Comparison of ENCODE assay signal across 18 cellular contexts in genomic region chr4:156536661-156537060, GRCh38.
DNase-seq lines count a peak whose midpoint lies in the region; ATAC-seq and TF ChIP-seq lines count a peak whose summit lies in the region.
"Had no signal": no experiment of that assay in that cellular context is flagged by ENCODE, and none has a peak within 500 bp of the region (broad histone marks: within the 10 kb centered on the region; RNA-seq: fewer than 3 reads in every experiment).

No MANE protein-coding gene starts in this region.

- no peak for TF ChIP-seq CTCF in HFFc6 (IDR thresholded peaks at IDR 0.05)
- TF ChIP-seq CTCF in WTC11 (IDR thresholded peaks at IDR 0.05), result no peak
- TF ChIP-seq CTCF in fibroblast of the aortic adventitia (IDR thresholded peaks at IDR 0.05; ENCODE audit: insufficient read depth, low read length), result no peak
- TF ChIP-seq CTCF in type B pancreatic cell (conservative IDR thresholded peaks at IDR 0.05), result no peak

- peaks cover 33% of the 10 kb centered on the region for H3K4me1 Mint-ChIP-seq in HFFc6 (ENCODE audit: low read depth)
- H3K4me1 Mint-ChIP-seq in WTC11, result no peaks in the 10 kb centered on the region
- no peaks in the 10 kb centered on the region for H3K4me1 Mint-ChIP-seq in type B pancreatic cell (ENCODE audit: unreplicated experiment)
- H3K4me1 Mint-ChIP-seq: activated naive CD4-positive, alpha-beta T cell treated with anti-CD3 and anti-CD28 coated beads, Interleukin-2, amount 10 ng/mL, durations not matched to agents 7 days and 5 days; naive B cell had no signal

- H3K27me3 Mint-ChIP-seq in HFFc6 (ENCODE audit: insufficient read depth), result no peaks in the 10 kb centered on the region
- H3K27me3 Mint-ChIP-seq in WTC11 (ENCODE audit: low read depth), result no peaks in the 10 kb centered on the region
- H3K27me3 Mint-ChIP-seq in type B pancreatic cell, result peaks cover 6% of the 10 kb centered on the region
- H3K27me3 Mint-ChIP-seq: activated naive CD4-positive, alpha-beta T cell treated with anti-CD3 and anti-CD28 coated beads, Interleukin-2, amount 10 ng/mL, durations not matched to agents 7 days and 5 days; naive B cell had no signal

- H3K36me3 Mint-ChIP-seq in HFFc6 (ENCODE audit: low read depth), result peaks cover 18% of the 10 kb centered on the region
- no peaks in the 10 kb centered on the region for H3K36me3 Mint-ChIP-seq in WTC11
- peaks cover 9% of the 10 kb centered on the region for H3K36me3 Mint-ChIP-seq in type B pancreatic cell
- H3K36me3 Mint-ChIP-seq: activated naive CD4-positive, alpha-beta T cell treated with anti-CD3 and anti-CD28 coated beads, Interleukin-2, amount 10 ng/mL, durations not matched to agents 7 days and 5 days; naive B cell had no signal

- ATAC-seq in WTC11, result peak; percentile 36; the same call in 1 of the 2 replicates
- ATAC-seq in GM19395 (IDR thresholded peaks at IDR 0.05; ENCODE audit: unreplicated experiment), result no peak
- ATAC-seq in left colon, result no peak
- ATAC-seq in HG03039 (IDR thresholded peaks at IDR 0.05; ENCODE audit: unreplicated experiment), result no peak
- ATAC-seq: activated CD8-positive, alpha-beta T cell treated with anti-CD3 and anti-CD28 coated beads, Interleukin-2, amount 10 ng/mL, durations not matched to agents 7 days and 5 days; activated T-cell treated with anti-CD3 and anti-CD28 coated beads, Interleukin-2, amount 50 U/mL, for 4 hours; body of pancreas had no signal

- no peak overlapping the region; the same call in 1 of the 2 replicates for H3K4me3 Mint-ChIP-seq in HFFc6
- no peak overlapping the region for H3K4me3 Mint-ChIP-seq in WTC11
- H3K4me3 Mint-ChIP-seq in type B pancreatic cell, result peak overlapping the region; percentile 21
- H3K4me3 Mint-ChIP-seq: activated CD8-positive, alpha-beta T cell treated with anti-CD3 and anti-CD28 coated beads, Interleukin-2, amount 10 ng/mL, durations not matched to agents 7 days and 5 days; activated naive CD4-positive, alpha-beta T cell treated with anti-CD3 and anti-CD28 coated beads, Interleukin-2, amount 10 ng/mL, durations not matched to agents 7 days and 5 days; activated T-cell treated with anti-CD3 and anti-CD28 coated beads, Interleukin-2, amount 50 U/mL, for 4 hours; naive B cell had no signal

- no peak overlapping the region for H3K4me3 ChIP-seq in fibroblast of the aortic adventitia (ENCODE audit: low read depth, low read length)
- H3K4me3 ChIP-seq: BLaER1 treated with 17β-estradiol and CSF1 and Interleukin-3, amounts not matched to agents 10 nM and 100 nM; body of pancreas; lung had no signal

- DNase-seq in HFFc6 (peak; percentile 48), WTC11 (ENCODE audit: low spot score) (no peak), fibroblast of the aortic adventitia (ENCODE audit: low read depth) (peak; percentile 17), type B pancreatic cell (ENCODE audit: extremely low spot score, unreplicated experiment) (no peak), left colon (no peak)
- DNase-seq: activated CD8-positive, alpha-beta T cell treated with anti-CD3 and anti-CD28 coated beads, Interleukin-2, amount 10 ng/mL, durations not matched to agents 7 days and 5 days; activated naive CD4-positive, alpha-beta T cell treated with anti-CD3 and anti-CD28 coated beads, Interleukin-2, amount 10 ng/mL, durations not matched to agents 7 days and 5 days; activated T-cell treated with anti-CD3 and anti-CD28 coated beads, Interleukin-2, amount 50 U/mL, for 4 hours; body of pancreas; dermis blood vessel endothelial cell; head of caudate nucleus; naive B cell; NCI-H1417 treated with DMSO at 0.1 percent for 48 hours; stimulated activated CD4-positive, alpha-beta T cell treated with anti-CD3 and anti-CD28 coated beads, Interleukin-2, amount 100 ng/mL, for 48 hours had no signal

- H3K9me3 Mint-ChIP-seq in HFFc6 (no peaks in the 10 kb centered on the region; the same call in 1 of the 2 replicates), WTC11 (0 out of 2 replicates have a peak, but pooled peaks cover 5% of the 10 kb centered on the region), type B pancreatic cell (peaks cover 11% of the 10 kb centered on the region)
- H3K9me3 Mint-ChIP-seq: activated naive CD4-positive, alpha-beta T cell treated with anti-CD3 and anti-CD28 coated beads, Interleukin-2, amount 10 ng/mL, durations not matched to agents 7 days and 5 days had no signal

- CTCF ChIA-PET in WTC11 (lab: Charles Lee), result no interaction called here

- POLR2A ChIA-PET in WTC11 (lab: Charles Lee), result no interaction called here

- H3K27ac Mint-ChIP-seq in HFFc6, result peak overlapping the region; percentile 78
- no peak overlapping the region for H3K27ac Mint-ChIP-seq in WTC11
- H3K27ac Mint-ChIP-seq in type B pancreatic cell, result no peak overlapping the region
- H3K27ac Mint-ChIP-seq: activated CD8-positive, alpha-beta T cell treated with anti-CD3 and anti-CD28 coated beads, Interleukin-2, amount 10 ng/mL, durations not matched to agents 7 days and 5 days; activated naive CD4-positive, alpha-beta T cell treated with anti-CD3 and anti-CD28 coated beads, Interleukin-2, amount 10 ng/mL, durations not matched to agents 7 days and 5 days had no signal

- intact Hi-C loops in left colon (cut with DNase I, micrococcal nuclease), result no loop called here

TF ChIP-seq in WTC11, 78 proteins besides CTCF, POLR2A, EP300 and RAD21:
- TF ChIP-seq ZNF263 (CRISPR knock-in tag; IDR thresholded peaks at IDR 0.05; ENCODE audit: low read depth), result no peak
- TF ChIP-seq, protein P1, sequence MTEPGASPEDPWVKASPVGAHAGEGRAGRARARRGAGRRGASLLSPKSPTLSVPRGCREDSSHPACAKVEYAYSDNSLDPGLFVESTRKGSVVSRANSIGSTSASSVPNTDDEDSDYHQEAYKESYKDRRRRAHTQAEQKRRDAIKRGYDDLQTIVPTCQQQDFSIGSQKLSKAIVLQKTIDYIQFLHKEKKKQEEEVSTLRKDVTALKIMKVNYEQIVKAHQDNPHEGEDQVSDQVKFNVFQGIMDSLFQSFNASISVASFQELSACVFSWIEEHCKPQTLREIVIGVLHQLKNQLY (CRISPR knock-in tag; IDR thresholded peaks at IDR 0.05), result no peak
- TF ChIP-seq, protein P2, sequence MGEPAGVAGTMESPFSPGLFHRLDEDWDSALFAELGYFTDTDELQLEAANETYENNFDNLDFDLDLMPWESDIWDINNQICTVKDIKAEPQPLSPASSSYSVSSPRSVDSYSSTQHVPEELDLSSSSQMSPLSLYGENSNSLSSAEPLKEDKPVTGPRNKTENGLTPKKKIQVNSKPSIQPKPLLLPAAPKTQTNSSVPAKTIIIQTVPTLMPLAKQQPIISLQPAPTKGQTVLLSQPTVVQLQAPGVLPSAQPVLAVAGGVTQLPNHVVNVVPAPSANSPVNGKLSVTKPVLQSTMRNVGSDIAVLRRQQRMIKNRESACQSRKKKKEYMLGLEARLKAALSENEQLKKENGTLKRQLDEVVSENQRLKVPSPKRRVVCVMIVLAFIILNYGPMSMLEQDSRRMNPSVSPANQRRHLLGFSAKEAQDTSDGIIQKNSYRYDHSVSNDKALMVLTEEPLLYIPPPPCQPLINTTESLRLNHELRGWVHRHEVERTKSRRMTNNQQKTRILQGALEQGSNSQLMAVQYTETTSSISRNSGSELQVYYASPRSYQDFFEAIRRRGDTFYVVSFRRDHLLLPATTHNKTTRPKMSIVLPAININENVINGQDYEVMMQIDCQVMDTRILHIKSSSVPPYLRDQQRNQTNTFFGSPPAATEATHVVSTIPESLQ (CRISPR knock-in tag; IDR thresholded peaks at IDR 0.05), result no peak
- TF ChIP-seq, protein P3, sequence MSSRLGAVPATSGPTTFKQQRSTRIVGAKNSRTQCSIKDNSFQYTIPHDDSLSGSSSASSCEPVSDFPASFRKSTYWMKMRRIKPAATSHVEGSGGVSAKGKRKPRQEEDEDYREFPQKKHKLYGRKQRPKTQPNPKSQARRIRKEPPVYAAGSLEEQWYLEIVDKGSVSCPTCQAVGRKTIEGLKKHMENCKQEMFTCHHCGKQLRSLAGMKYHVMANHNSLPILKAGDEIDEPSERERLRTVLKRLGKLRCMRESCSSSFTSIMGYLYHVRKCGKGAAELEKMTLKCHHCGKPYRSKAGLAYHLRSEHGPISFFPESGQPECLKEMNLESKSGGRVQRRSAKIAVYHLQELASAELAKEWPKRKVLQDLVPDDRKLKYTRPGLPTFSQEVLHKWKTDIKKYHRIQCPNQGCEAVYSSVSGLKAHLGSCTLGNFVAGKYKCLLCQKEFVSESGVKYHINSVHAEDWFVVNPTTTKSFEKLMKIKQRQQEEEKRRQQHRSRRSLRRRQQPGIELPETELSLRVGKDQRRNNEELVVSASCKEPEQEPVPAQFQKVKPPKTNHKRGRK (CRISPR knock-in tag; IDR thresholded peaks at IDR 0.05; ENCODE audit: borderline replicate concordance), result no peak
- TF ChIP-seq, protein P4, sequence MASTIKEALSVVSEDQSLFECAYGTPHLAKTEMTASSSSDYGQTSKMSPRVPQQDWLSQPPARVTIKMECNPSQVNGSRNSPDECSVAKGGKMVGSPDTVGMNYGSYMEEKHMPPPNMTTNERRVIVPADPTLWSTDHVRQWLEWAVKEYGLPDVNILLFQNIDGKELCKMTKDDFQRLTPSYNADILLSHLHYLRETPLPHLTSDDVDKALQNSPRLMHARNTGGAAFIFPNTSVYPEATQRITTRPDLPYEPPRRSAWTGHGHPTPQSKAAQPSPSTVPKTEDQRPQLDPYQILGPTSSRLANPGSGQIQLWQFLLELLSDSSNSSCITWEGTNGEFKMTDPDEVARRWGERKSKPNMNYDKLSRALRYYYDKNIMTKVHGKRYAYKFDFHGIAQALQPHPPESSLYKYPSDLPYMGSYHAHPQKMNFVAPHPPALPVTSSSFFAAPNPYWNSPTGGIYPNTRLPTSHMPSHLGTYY (CRISPR knock-in tag; IDR thresholded peaks at IDR 0.05), result no peak
- no peak for TF ChIP-seq NFATC4 (CRISPR knock-in tag; IDR thresholded peaks at IDR 0.05)
- no peak for TF ChIP-seq NFE2L1 (CRISPR knock-in tag; IDR thresholded peaks at IDR 0.05)
- no peak for TF ChIP-seq MXD4 (CRISPR knock-in tag; IDR thresholded peaks at IDR 0.05; ENCODE audit: borderline replicate concordance)
- TF ChIP-seq RORB (CRISPR knock-in tag; IDR thresholded peaks at IDR 0.05), result no peak
- no peak for TF ChIP-seq ZNF396 (CRISPR knock-in tag; IDR thresholded peaks at IDR 0.05; ENCODE audit: borderline replicate concordance)

Comparison
In these comparisons a context has a peak if more than half of its experiments do, and no peak if none do; other contexts are left out.
1. DNase-seq: peak in HFFc6 (single experiment) and fibroblast of the aortic adventitia (single experiment); none in WTC11 (single experiment), type B pancreatic cell (single experiment) and left colon (0 of 2).